19 cellular contexts compared by ENCODE assay signal in the genomic region with DNA sequence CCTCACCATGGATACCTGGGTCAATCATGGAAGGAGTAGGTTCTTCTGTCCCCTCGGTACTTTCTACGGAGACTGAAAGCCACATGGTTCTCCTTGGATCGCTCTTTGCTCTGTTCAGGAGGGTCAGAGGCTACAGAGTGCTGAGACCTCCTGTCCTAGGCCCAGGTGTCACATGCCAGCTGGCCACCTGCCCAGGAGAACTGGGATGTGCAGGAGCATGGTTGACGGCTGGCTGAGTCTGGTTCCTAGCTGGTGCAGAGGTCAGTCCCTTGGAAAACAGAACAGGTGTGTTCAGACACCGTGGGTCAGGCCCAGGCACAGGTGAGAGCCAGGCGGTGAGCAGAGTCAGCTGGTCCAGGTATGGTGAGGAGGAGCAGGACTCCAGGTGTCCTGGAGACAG.
DNase-seq lines count a peak whose midpoint lies in the region; ATAC-seq and TF ChIP-seq lines count a peak whose summit lies in the region.
"Had no signal": no experiment of that assay in that cellular context is flagged by ENCODE, and none has a peak within 500 bp of the region (broad histone marks: within the 10 kb centered on the region; RNA-seq: fewer than 3 reads in every experiment).

No MANE protein-coding gene starts in this region.

- H2AK5ac ChIP-seq in trophoblast cell (ENCODE audit: low read length) = no peak overlapping the region

- no peak overlapping the region for H3K27ac ChIP-seq in trophoblast cell (ENCODE audit: low read depth, low read length)
- H3K27ac ChIP-seq: A549 had no signal

- no peaks in the 10 kb centered on the region for H3K27me3 ChIP-seq in trophoblast cell (ENCODE audit: insufficient read depth, low read length)

- H3K27ac Mint-ChIP-seq in stimulated activated naive CD8-positive, alpha-beta T cell treated with anti-CD3 and anti-CD28 coated beads, Interleukin-15, amount 100 ng/mL, for 72 hours = peak overlapping the region in 1 of 2 donors; percentile 71
- H3K27ac Mint-ChIP-seq in nephron progenitor cell = peak overlapping the region; percentile 16
- H3K27ac Mint-ChIP-seq: CD4-positive, alpha-beta memory T cell; HFFc6 had no signal

- H3K4ac ChIP-seq in trophoblast cell (ENCODE audit: low read depth, low read length) = no peak overlapping the region

- no peaks in the 10 kb centered on the region for H3K79me2 ChIP-seq in trophoblast cell (ENCODE audit: control insufficient read depth, insufficient read depth, low read length, poor library complexity)

- H3K9me3 ChIP-seq in trophoblast cell (ENCODE audit: insufficient read depth, low read depth, low read length) = no peaks in the 10 kb centered on the region
- H3K9me3 ChIP-seq: A549, HAP-1 had no signal

- no peak overlapping the region for H3K14ac ChIP-seq in trophoblast cell (ENCODE audit: low read length)

- no peak overlapping the region for H2BK120ac ChIP-seq in trophoblast cell (ENCODE audit: insufficient read depth, low read length, poor library complexity)

- no peaks in the 10 kb centered on the region for H3K27me3 Mint-ChIP-seq in stimulated activated naive CD8-positive, alpha-beta T cell treated with anti-CD3 and anti-CD28 coated beads, Interleukin-15, amount 100 ng/mL, for 72 hours
- H3K27me3 Mint-ChIP-seq in nephron progenitor cell (ENCODE audit: low read depth, poor library complexity) = peaks cover 3% of the 10 kb centered on the region
- H3K27me3 Mint-ChIP-seq: CD4-positive, alpha-beta memory T cell had no signal

- H3K36me3 ChIP-seq in trophoblast cell (ENCODE audit: control insufficient read depth in 1 of 2, insufficient read depth in 2 of 2, low read length in 2 of 2) = no peaks in the 10 kb centered on the region
- H3K36me3 ChIP-seq: HAP-1 had no signal

- peaks cover 3 to 5% of the 10 kb centered on the region in 2 donors for H3K9me3 Mint-ChIP-seq in stimulated activated naive CD8-positive, alpha-beta T cell treated with anti-CD3 and anti-CD28 coated beads, Interleukin-15, amount 100 ng/mL, for 72 hours
- peaks cover 2% of the 10 kb centered on the region for H3K9me3 Mint-ChIP-seq in nephron progenitor cell

- no peak overlapping the region for H3K4me2 ChIP-seq in trophoblast cell (ENCODE audit: low read length)
- H3K4me2 ChIP-seq: A549 had no signal

- H3K79me1 ChIP-seq in trophoblast cell (ENCODE audit: low read length) = no peaks in the 10 kb centered on the region

- no peak overlapping the region for H3K18ac ChIP-seq in trophoblast cell (ENCODE audit: low read length)

- no peak for DNase-seq in stimulated activated naive CD8-positive, alpha-beta T cell treated with anti-CD3 and anti-CD28 coated beads, Interleukin-15, amount 100 ng/mL, for 72 hours
- no peak for DNase-seq in stimulated activated naive CD8-positive, alpha-beta T cell treated with anti-CD3 and anti-CD28 coated beads, Interleukin-15, Interleukin-2, amounts not matched to agents 100 U/mL and 50 U/mL, for 24 hours
- DNase-seq in nephron progenitor cell (no peak), trophoblast cell (no peak), left lobe of liver (ENCODE audit: low spot score) (no peak), foreskin melanocyte (no peak), NCI-H1930 (lab: John Stamatoyannopoulos, UW) (no peak)
- DNase-seq: 8988T; ACHN; C1 segment of cervical spinal cord; Calu3; CD4-positive, alpha-beta memory T cell; COR-L47; DMS53; DMS79 treated with DMSO at 0.1 percent for 48 hours; GOT3; HFFc6 had no signal

- ATAC-seq in stimulated activated naive CD8-positive, alpha-beta T cell treated with anti-CD3 and anti-CD28 coated beads, Interleukin-15, amount 100 ng/mL, for 72 hours = peak; percentile 35
- ATAC-seq in stimulated activated naive CD8-positive, alpha-beta T cell treated with anti-CD3 and anti-CD28 coated beads, Interleukin-15, Interleukin-2, amounts not matched to agents 100 U/mL and 50 U/mL, for 24 hours = no peak
- ATAC-seq in left lobe of liver = no peak
- ATAC-seq: A549 had no signal

- no peak overlapping the region for H4K12ac ChIP-seq in trophoblast cell (ENCODE audit: low read depth, low read length)

- H3K4me3 ChIP-seq in trophoblast cell (ENCODE audit: low read depth, low read length) = peak overlapping the region; percentile 37
- H3K4me3 ChIP-seq: A549, HAP-1 had no signal

- no peaks in the 10 kb centered on the region for H3K36me3 Mint-ChIP-seq in nephron progenitor cell (ENCODE audit: low read depth)
- H3K36me3 Mint-ChIP-seq: CD4-positive, alpha-beta memory T cell had no signal

- no peak overlapping the region for H3K4me3 Mint-ChIP-seq in stimulated activated naive CD8-positive, alpha-beta T cell treated with anti-CD3 and anti-CD28 coated beads, Interleukin-15, amount 100 ng/mL, for 72 hours
- H3K4me3 Mint-ChIP-seq in nephron progenitor cell = no peak overlapping the region
- H3K4me3 Mint-ChIP-seq: CD4-positive, alpha-beta memory T cell; HFFc6 had no signal

- no peak overlapping the region for H2BK5ac ChIP-seq in trophoblast cell (ENCODE audit: low read depth, low read length, poor library complexity)

- no peak overlapping the region for H4K91ac ChIP-seq in trophoblast cell (ENCODE audit: low read depth, low read length)

- H3K9ac ChIP-seq in trophoblast cell (ENCODE audit: low read length) = no peak overlapping the region

- no peak for TF ChIP-seq CTCF in nephron progenitor cell (IDR thresholded peaks at IDR 0.05)

- no peak overlapping the region for H2AFZ ChIP-seq in trophoblast cell (ENCODE audit: insufficient read depth, low read length, poor library complexity)

- no peaks in the 10 kb centered on the region for H3K4me1 ChIP-seq in trophoblast cell (ENCODE audit: control insufficient read depth in 1 of 2, insufficient read depth in 2 of 2, low read length in 2 of 2)
- H3K4me1 ChIP-seq: A549, HAP-1 had no signal

- no peak overlapping the region for H3K23ac ChIP-seq in trophoblast cell (ENCODE audit: low read length)

- WGBS in trophoblast cell (ENCODE audit: extremely low coverage, insufficient coverage, insufficient read length) = no CpG with 5 or more reads among the region's 6 CpGs

- H2BK12ac ChIP-seq in trophoblast cell (ENCODE audit: low read length) = no peak overlapping the region

- H3K4me1 Mint-ChIP-seq in stimulated activated naive CD8-positive, alpha-beta T cell treated with anti-CD3 and anti-CD28 coated beads, Interleukin-15, amount 100 ng/mL, for 72 hours = no peaks in the 10 kb centered on the region
- H3K4me1 Mint-ChIP-seq in nephron progenitor cell = no peaks in the 10 kb centered on the region
- H3K4me1 Mint-ChIP-seq: CD4-positive, alpha-beta memory T cell had no signal

- H4K8ac ChIP-seq in trophoblast cell (ENCODE audit: low read depth, low read length) = no peak overlapping the region
